1 cellular context compared by ENCODE assay signal in genomic region chr2:3131636-3132326, GRCh38.
TF ChIP-seq lines count a peak whose summit lies in the region.

No MANE protein-coding gene starts in this region.

TF ChIP-seq in K562, 482 proteins besides CTCF, POLR2A, EP300 and RAD21 (continued from another document):
- TF ChIP-seq ZBTB11 (CRISPR knock-in tag; IDR thresholded peaks at IDR 0.05) (no peak), CHD1 (IDR thresholded peaks at IDR 0.05; ENCODE audit: low read length) (no peak), CLOCK (CRISPR knock-in tag; IDR thresholded peaks at IDR 0.05; ENCODE audit: borderline replicate concordance) (no peak), HDAC2 (IDR thresholded peaks at IDR 0.05) (no peak)
